ENCODE assay signal across 18 cellular contexts in the genomic region with DNA sequence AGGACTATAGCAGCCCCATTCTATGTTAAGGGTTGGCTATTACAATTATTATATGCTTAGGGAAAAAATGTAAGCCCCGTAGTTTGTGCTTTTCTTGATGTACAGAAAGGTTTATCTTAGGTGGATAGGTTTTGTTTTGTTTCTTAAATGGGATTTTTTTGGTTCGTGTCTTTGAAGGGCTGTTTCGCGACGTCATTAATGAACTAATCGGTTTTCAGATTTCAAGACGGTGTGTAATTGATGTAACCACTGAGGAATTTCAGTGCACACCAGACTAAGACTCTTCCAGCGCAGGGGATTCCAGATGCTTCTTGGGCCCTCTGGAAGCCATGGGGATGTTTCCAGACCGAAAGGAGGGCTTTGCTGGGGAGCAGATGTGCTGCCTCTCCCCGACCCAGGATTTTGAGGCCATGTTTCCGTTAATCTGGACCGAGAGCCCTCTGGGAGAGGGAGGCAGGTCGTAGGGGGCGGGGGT. TPM values are rescaled to one million over a fixed set of nuclear protein-coding genes. Genes with fewer than 3 reads are reported as not detected.
DNase-seq lines count a peak whose midpoint lies in the region; ATAC-seq and TF ChIP-seq lines count a peak whose summit lies in the region.
"Had no signal": no experiment of that assay in that cellular context is flagged by ENCODE, and none has a peak within 500 bp of the region (broad histone marks: within the 10 kb centered on the region; RNA-seq: fewer than 3 reads in every experiment).

No MANE protein-coding gene starts in this region.

- no peak overlapping the region for H3K23ac ChIP-seq in H9 (ENCODE audit: insufficient read length, low read depth, low read length)
- H3K23ac ChIP-seq in mesenchymal stem cell (ENCODE audit: low read length in 2 of 2) = peak overlapping the region in 1 of 2 experiments; percentile 14

- no peaks in the 10 kb centered on the region for H4K20me1 ChIP-seq in H9 (ENCODE audit: control insufficient read depth, insufficient read depth, insufficient read length)

- H2BK12ac ChIP-seq in H9 (ENCODE audit: insufficient read length, low read depth, low read length) (no peak overlapping the region), mesenchymal stem cell (ENCODE audit: low read length in 2 of 2) (no peak overlapping the region)

- no peaks in the 10 kb centered on the region for H3K9me3 ChIP-seq in H9 (ENCODE audit: control insufficient read depth, low read depth, low read length)
- no peaks in the 10 kb centered on the region for H3K9me3 ChIP-seq in mesenchymal stem cell (ENCODE audit: control insufficient read depth, low read length)

- H3K9me3 Mint-ChIP-seq in H9 = peaks cover 0 to 7% of the 10 kb centered on the region in 2 experiments; a peak in 1 of 5 replicates
- H3K9me3 Mint-ChIP-seq in endothelial cell (ENCODE audit: unreplicated experiment) = no peaks in the 10 kb centered on the region
- peaks cover 2% of the 10 kb centered on the region for H3K9me3 Mint-ChIP-seq in neural crest cell
- H3K9me3 Mint-ChIP-seq: activated CD8-positive, alpha-beta T cell treated with anti-CD3 and anti-CD28 coated beads for 36 hours had no signal

- no peak overlapping the region for H3K56ac ChIP-seq in H9 (ENCODE audit: insufficient read length, low read depth, low read length)

- H4K8ac ChIP-seq in H9 (replicated peaks; ENCODE audit: insufficient read length, low read depth, low read length) (no peak overlapping the region), mesenchymal stem cell (ENCODE audit: low read length) (no peak overlapping the region)

- H3K14ac ChIP-seq in H9 (ENCODE audit: insufficient read depth, low read length) (no peak overlapping the region), mesenchymal stem cell (ENCODE audit: low read length in 2 of 2) (no peak overlapping the region)

- H2BK120ac ChIP-seq in H9 (ENCODE audit: low read depth, low read length, poor library complexity, severe bottlenecking) (no peak overlapping the region), mesenchymal stem cell (ENCODE audit: low read depth, low read length) (no peak overlapping the region)

- no peaks in the 10 kb centered on the region for H3K79me2 ChIP-seq in H9 (ENCODE audit: insufficient read depth, low read length)

- H3K27ac ChIP-seq in H9 (ENCODE audit: insufficient read length, low read depth, low read length) (no peak overlapping the region), mesenchymal stem cell (ENCODE audit: low read length, poor library complexity, severe bottlenecking) (no peak overlapping the region)
- H3K27ac ChIP-seq: BLaER1 treated with 17β-estradiol and CSF1 and Interleukin-3, amounts not matched to agents 10 nM and 100 nM; HL-60 had no signal

- DNase-seq in GM10248 (ENCODE audit: extremely low spot score) (peak; percentile 18), H9 (no peak), endothelial cell (ENCODE audit: low spot score) (peak; percentile 6), neural crest cell (ENCODE audit: low read depth, low spot score) (peak; percentile 9), mesenchymal stem cell (no peak), A172 (ENCODE audit: low spot score) (no peak)
- DNase-seq: activated CD8-positive, alpha-beta T cell treated with anti-CD3 and anti-CD28 coated beads for 36 hours; mammary epithelial cell; NCI-H1417 treated with DMSO at 0.1 percent for 48 hours; NCI-H345; right cardiac atrium; SIG-M5 had no signal

- H2AK5ac ChIP-seq in H9 (ENCODE audit: insufficient read length, low read length) (no peak overlapping the region), mesenchymal stem cell (ENCODE audit: low read length, severe bottlenecking) (no peak overlapping the region)

- 0 out of 2 replicates have a peak, but pooled peaks cover 2% of the 10 kb centered on the region for H3K4me1 ChIP-seq in H9 (ENCODE audit: insufficient read depth, low read length)
- H3K4me1 ChIP-seq in mesenchymal stem cell (ENCODE audit: control insufficient read depth, insufficient read depth, low read depth, low read length) = peaks cover 40% of the 10 kb centered on the region

- H4K5ac ChIP-seq in H9 (ENCODE audit: insufficient read length, low read depth, low read length) = no peak overlapping the region

- POLR2A ChIA-PET in GM10248 (lab: Yijun Ruan, JAX) = no interaction called here

- no peak overlapping the region for H3K4me3 ChIP-seq in mesenchymal stem cell (ENCODE audit: insufficient read depth in 1 of 2, low read depth in 1 of 2, low read length in 2 of 2)

- no peak overlapping the region for H2BK20ac ChIP-seq in H9 (ENCODE audit: low read depth, low read length, poor library complexity, severe bottlenecking)

- no peak overlapping the region for H3K4ac ChIP-seq in H9 (ENCODE audit: low read depth, low read length)
- no peak overlapping the region for H3K4ac ChIP-seq in mesenchymal stem cell (ENCODE audit: low read depth in 1 of 2, low read length in 2 of 2)

- no peak overlapping the region for H3T11ph ChIP-seq in H9 (ENCODE audit: low read length)

- H3K36me3 Mint-ChIP-seq in H9 (ENCODE audit: insufficient read depth in 1 of 3, low read depth in 3 of 3) (no peaks in the 10 kb centered on the region), endothelial cell (ENCODE audit: low read depth, unreplicated experiment) (no peaks in the 10 kb centered on the region), neural crest cell (ENCODE audit: low read depth) (no peaks in the 10 kb centered on the region)

- peaks cover 10% of the 10 kb centered on the region for H3K23me2 ChIP-seq in H9 (ENCODE audit: insufficient read length, low read depth, low read length, poor library complexity, severe bottlenecking)

- H3K27me3 ChIP-seq in H9 (ENCODE audit: insufficient read depth, low read length) (peaks cover 97% of the 10 kb centered on the region), mesenchymal stem cell (ENCODE audit: control insufficient read depth in 1 of 2, insufficient read depth in 1 of 2, low read length in 2 of 2) (peaks cover 92 to 95% of the 10 kb centered on the region in 2 experiments)

- H4K91ac ChIP-seq in H9 (ENCODE audit: insufficient read length, low read depth, low read length) (no peak overlapping the region), mesenchymal stem cell (ENCODE audit: low read length) (no peak overlapping the region)

- H3K27me3 Mint-ChIP-seq in H9 (ENCODE audit: low read depth) = peaks cover 99% of the 10 kb centered on the region
- H3K27me3 Mint-ChIP-seq in endothelial cell (ENCODE audit: unreplicated experiment) = peaks cover 38% of the 10 kb centered on the region
- H3K27me3 Mint-ChIP-seq in neural crest cell (ENCODE audit: low read depth) = peaks cover 98% of the 10 kb centered on the region

- H3K18ac ChIP-seq in H9 (ENCODE audit: insufficient read length, low read depth, low read length) (no peak overlapping the region), mesenchymal stem cell (ENCODE audit: low read depth in 1 of 2, low read length in 2 of 2) (no peak overlapping the region)

- ATAC-seq in GM21360 (IDR thresholded peaks at IDR 0.05; ENCODE audit: unreplicated experiment) = no peak
- ATAC-seq: activated CD8-positive, alpha-beta T cell treated with anti-CD3 and anti-CD28 coated beads for 36 hours; right cardiac atrium had no signal

- H3K4me3 Mint-ChIP-seq in H9 (peak overlapping the region in 1 of 2 experiments; percentile 71; a peak in 3 of 5 replicates), endothelial cell (ENCODE audit: unreplicated experiment) (peak overlapping the region; percentile 65), neural crest cell (peak overlapping the region; percentile 2)
- H3K4me3 Mint-ChIP-seq: activated CD8-positive, alpha-beta T cell treated with anti-CD3 and anti-CD28 coated beads for 36 hours had no signal

- H2BK15ac ChIP-seq in H9 (ENCODE audit: low read depth, low read length) (no peak overlapping the region), mesenchymal stem cell (ENCODE audit: low read depth, poor library complexity, severe bottlenecking) (no peak overlapping the region)

- no CpG with 5 or more reads among the region's 14 CpGs for WGBS in H9 (ENCODE audit: extremely low coverage, insufficient read length, low lambda C conversion rate)
- WGBS in mesenchymal stem cell = 5% methylated on average over 14 of the region's 14 CpGs

- H3K79me1 ChIP-seq in H9 (ENCODE audit: insufficient read depth, low read depth, low read length, poor library complexity, severe bottlenecking) (no peaks in the 10 kb centered on the region), mesenchymal stem cell (replicated peaks; ENCODE audit: low read length, poor library complexity, severe bottlenecking) (no peaks in the 10 kb centered on the region)

- no peak overlapping the region for H3K27ac Mint-ChIP-seq in H9
- no peak overlapping the region for H3K27ac Mint-ChIP-seq in endothelial cell (ENCODE audit: unreplicated experiment)
- no peak overlapping the region for H3K27ac Mint-ChIP-seq in neural crest cell (ENCODE audit: unreplicated experiment)
- H3K27ac Mint-ChIP-seq: activated CD8-positive, alpha-beta T cell treated with anti-CD3 and anti-CD28 coated beads for 36 hours had no signal

- H3K4me2 ChIP-seq in H9 (ENCODE audit: insufficient read depth, insufficient read length, low read length) (peak overlapping the region; percentile 6), mesenchymal stem cell (ENCODE audit: low read length, poor library complexity, severe bottlenecking) (no peak overlapping the region)
- H3K4me2 ChIP-seq: BLaER1 treated with 17β-estradiol and CSF1 and Interleukin-3, amounts not matched to agents 10 nM and 100 nM had no signal

- no peak for TF ChIP-seq CTCF in GM10248 (IDR thresholded peaks at IDR 0.05; ENCODE audit: control extremely low read depth, extremely low read depth, low read depth, missing control alignments)
- no peak for TF ChIP-seq CTCF in H9 (conservative IDR thresholded peaks at IDR 0.05)
- TF ChIP-seq CTCF in endothelial cell (IDR thresholded peaks at IDR 0.05; ENCODE audit: unreplicated experiment) = no peak
- TF ChIP-seq CTCF in neural crest cell (conservative IDR thresholded peaks at IDR 0.05) = no peak

- H3K4me1 Mint-ChIP-seq in H9 = peaks cover 12 to 51% of the 10 kb centered on the region in 2 experiments
- H3K4me1 Mint-ChIP-seq in endothelial cell (ENCODE audit: unreplicated experiment) = peaks cover 27% of the 10 kb centered on the region
- H3K4me1 Mint-ChIP-seq in neural crest cell = peaks cover 9% of the 10 kb centered on the region

- H2AFZ ChIP-seq in H9 (ENCODE audit: low read length) = no peak overlapping the region
- no peak overlapping the region for H2AFZ ChIP-seq in mesenchymal stem cell (ENCODE audit: low read depth, low read length)

- H3K36me3 ChIP-seq in mesenchymal stem cell (ENCODE audit: control insufficient read depth in 1 of 2, insufficient read depth in 2 of 2, low read depth in 1 of 2, low read length in 2 of 2) = no peaks in the 10 kb centered on the region
- H3K36me3 ChIP-seq: BLaER1 treated with 17β-estradiol and CSF1 and Interleukin-3, amounts not matched to agents 10 nM and 100 nM had no signal

- H3K9ac ChIP-seq in H9 (ENCODE audit: extremely low read depth, insufficient read length, low read length) = no peak overlapping the region
- no peak overlapping the region for H3K9ac ChIP-seq in mesenchymal stem cell (ENCODE audit: low read length)
- H3K9ac ChIP-seq: BLaER1 treated with 17β-estradiol and CSF1 and Interleukin-3, amounts not matched to agents 10 nM and 100 nM had no signal

- CTCF ChIA-PET in GM10248 (lab: Yijun Ruan, JAX) = interaction anchor here (1.7 kb wide), 1 partner anchor 192 kb away, joined by 5 read pairs; no protein-coding TSS in a partner anchor

- H2BK5ac ChIP-seq in H9 (ENCODE audit: insufficient read length, low read length) (no peak overlapping the region), mesenchymal stem cell (ENCODE audit: low read depth, low read length, poor library complexity, severe bottlenecking) (no peak overlapping the region)

RNA-seq across cellular contexts. Expression of a gene that starts 4.8 kb away (rescaled TPM):
- total RNA-seq in H9 (2021) (not detected in 2 replicates), endothelial cell (ENCODE audit: unreplicated experiment) (17.1 TPM), neural crest cell (not detected in 2 replicates)
- polyA plus RNA-seq in mesenchymal stem cell (2013, experiment 1 of 2) = 0.10 TPM
- polyA plus RNA-seq in mesenchymal stem cell (2013, experiment 2 of 2) = 0.10 TPM
- 0.86 and 5.1 TPM in 2 replicates for total RNA-seq in A172 (2014; rRNA removed; shearing (Covaris generic))
- total RNA-seq: activated CD8-positive, alpha-beta T cell treated with anti-CD3 and anti-CD28 coated beads for 36 hours; dermis microvascular lymphatic vessel endothelial cell; fibroblast of villous mesenchyme; right cardiac atrium; temporal lobe had no signal
- polyA plus RNA-seq: mammary epithelial cell, right cardiac atrium had no signal

Comparison
In these comparisons a context has a peak if more than half of its experiments do, and no peak if none do; other contexts are left out.
1. DNase-seq: peak in GM10248 (single experiment), endothelial cell (single experiment) and neural crest cell (single experiment); none in H9 (single experiment), mesenchymal stem cell (single experiment) and A172 (single experiment).